ENCODE assay signal across 21 cellular contexts in genomic region chr5:147397616-147398015, GRCh38.
DNase-seq lines count a peak whose midpoint lies in the region; ATAC-seq, FAIRE-seq and TF ChIP-seq lines count a peak whose summit lies in the region.
"Had no signal": no experiment of that assay in that cellular context is flagged by ENCODE, and none has a peak within 500 bp of the region (broad histone marks: within the 10 kb centered on the region; RNA-seq: fewer than 3 reads in every experiment).

No MANE protein-coding gene starts in this region.

- POLR2A ChIA-PET in K562 (lab: Yijun Ruan, JAX), result no interaction called here

- H3K4me1 Mint-ChIP-seq in activated T-helper 2 cell treated with anti-CD3 and anti-CD28 coated beads, Interferon-gamma antibody, Interleukin-2, Interleukin-4, amounts not matched to agents 10 μg/mL and 5 μg/mL and 100 μg/mL, durations not matched to agents 14 hours and 24 hours and 36 hours (ENCODE audit: low read depth), result no peaks in the 10 kb centered on the region
- H3K4me1 Mint-ChIP-seq: activated naive CD8-positive, alpha-beta T cell treated with anti-CD3 and anti-CD28 coated beads, Interleukin-2, amount 50 U/mL, for 24 hours; central memory CD8-positive, alpha-beta T cell; naive thymus-derived CD8-positive, alpha-beta T cell; stimulated activated naive CD8-positive, alpha-beta T cell treated with anti-CD3 and anti-CD28 coated beads, Interleukin-15, amount 100 ng/mL, for 72 hours had no signal

- H3K36me3 ChIP-seq in cardiac muscle cell (peaks cover 34% of the 10 kb centered on the region), MM.1S (replicated peaks; ENCODE audit: insufficient read depth, low read length) (no peaks in the 10 kb centered on the region), K562 (ENCODE audit: control insufficient read depth, insufficient read depth, low read length) (no peaks in the 10 kb centered on the region), osteoblast (ENCODE audit: insufficient read depth, low read length) (peaks cover 39% of the 10 kb centered on the region), tibial artery (peaks cover 68 to 87% (median 78%) of the 10 kb centered on the region in 3 donors)
- H3K36me3 ChIP-seq: uterus had no signal

- no peak overlapping the region for H3K4me3 ChIP-seq in cardiac muscle cell
- H3K4me3 ChIP-seq in MM.1S (ENCODE audit: low read length), result no peak overlapping the region
- no peak overlapping the region for H3K4me3 ChIP-seq in K562
- no peak overlapping the region for H3K4me3 ChIP-seq in osteoblast (ENCODE audit: insufficient read depth, low read length)
- H3K4me3 ChIP-seq in tibial artery, result no peak overlapping the region
- H3K4me3 ChIP-seq: gastroesophageal sphincter, GM23248, lower lobe of right lung, SK-N-MC, uterus had no signal

- H3K27ac Mint-ChIP-seq in activated T-helper 2 cell treated with anti-CD3 and anti-CD28 coated beads, Interferon-gamma antibody, Interleukin-2, Interleukin-4, amounts not matched to agents 10 μg/mL and 5 μg/mL and 100 μg/mL, durations not matched to agents 14 hours and 24 hours and 36 hours, result no peak overlapping the region
- H3K27ac Mint-ChIP-seq: activated CD8-positive, alpha-beta T cell treated with anti-CD3 and anti-CD28 coated beads for 36 hours; activated naive CD8-positive, alpha-beta T cell treated with anti-CD3 and anti-CD28 coated beads, Interleukin-2, amount 50 U/mL, for 24 hours; naive thymus-derived CD8-positive, alpha-beta T cell; stimulated activated naive CD8-positive, alpha-beta T cell treated with anti-CD3 and anti-CD28 coated beads, Interleukin-15, amount 100 ng/mL, for 72 hours had no signal

- BruUV-seq in K562 (replicated peaks; lab: Mats Ljungman, UMichigan), result no TSS peak

- ATAC-seq in Right ventricle myocardium inferior (no peak), K562 (no peak), HG03280 (IDR thresholded peaks at IDR 0.05; ENCODE audit: unreplicated experiment) (no peak)
- ATAC-seq: activated CD8-positive, alpha-beta T cell treated with anti-CD3 and anti-CD28 coated beads for 36 hours; activated naive CD8-positive, alpha-beta T cell treated with anti-CD3 and anti-CD28 coated beads, Interleukin-2, amount 50 U/mL, for 24 hours; gastroesophageal sphincter; lower lobe of right lung; naive thymus-derived CD8-positive, alpha-beta T cell; stimulated activated naive CD8-positive, alpha-beta T cell treated with anti-CD3 and anti-CD28 coated beads, Interleukin-15, amount 100 ng/mL, for 72 hours had no signal

- no peaks in the 10 kb centered on the region for H3K36me3 Mint-ChIP-seq in activated T-helper 2 cell treated with anti-CD3 and anti-CD28 coated beads, Interferon-gamma antibody, Interleukin-2, Interleukin-4, amounts not matched to agents 10 μg/mL and 5 μg/mL and 100 μg/mL, durations not matched to agents 14 hours and 24 hours and 36 hours (ENCODE audit: low read depth)
- H3K36me3 Mint-ChIP-seq: naive thymus-derived CD8-positive, alpha-beta T cell had no signal

- H2AFZ ChIP-seq in MM.1S (ENCODE audit: low read length) (no peak overlapping the region), K562 (ENCODE audit: low read depth, low read length) (no peak overlapping the region), osteoblast (ENCODE audit: low read length) (no peak overlapping the region)
- H2AFZ ChIP-seq: GM23248 had no signal

- TF ChIP-seq RAD21 in K562 (CRISPR knock-in tag; conservative IDR thresholded peaks at IDR 0.05 in 1 of 2, IDR thresholded peaks at IDR 0.05 in 1 of 2), result no peak

- no peaks in the 10 kb centered on the region for H3K9me3 Mint-ChIP-seq in activated T-helper 2 cell treated with anti-CD3 and anti-CD28 coated beads, Interferon-gamma antibody, Interleukin-2, Interleukin-4, amounts not matched to agents 10 μg/mL and 5 μg/mL and 100 μg/mL, durations not matched to agents 14 hours and 24 hours and 36 hours
- H3K9me3 Mint-ChIP-seq: activated CD8-positive, alpha-beta T cell treated with anti-CD3 and anti-CD28 coated beads for 36 hours; central memory CD8-positive, alpha-beta T cell; naive thymus-derived CD8-positive, alpha-beta T cell; stimulated activated naive CD8-positive, alpha-beta T cell treated with anti-CD3 and anti-CD28 coated beads, Interleukin-15, amount 100 ng/mL, for 72 hours had no signal

- H3K9me3 ChIP-seq in cardiac muscle cell (ENCODE audit: low read depth) (no peaks in the 10 kb centered on the region), MM.1S (replicated peaks; ENCODE audit: insufficient read depth, low read length) (no peaks in the 10 kb centered on the region), K562 (replicated peaks; ENCODE audit: control insufficient read depth, insufficient read depth, low read depth, low read length) (no peaks in the 10 kb centered on the region), osteoblast (ENCODE audit: low read depth, low read length) (no peaks in the 10 kb centered on the region), tibial artery (no peaks in the 10 kb centered on the region)
- H3K9me3 ChIP-seq: gastroesophageal sphincter, lower lobe of right lung, uterus had no signal

- no peaks in the 10 kb centered on the region for H3K27me3 Mint-ChIP-seq in activated T-helper 2 cell treated with anti-CD3 and anti-CD28 coated beads, Interferon-gamma antibody, Interleukin-2, Interleukin-4, amounts not matched to agents 10 μg/mL and 5 μg/mL and 100 μg/mL, durations not matched to agents 14 hours and 24 hours and 36 hours (ENCODE audit: low read depth)
- H3K27me3 Mint-ChIP-seq: activated CD8-positive, alpha-beta T cell treated with anti-CD3 and anti-CD28 coated beads for 36 hours; activated naive CD8-positive, alpha-beta T cell treated with anti-CD3 and anti-CD28 coated beads, Interleukin-2, amount 50 U/mL, for 24 hours; stimulated activated naive CD8-positive, alpha-beta T cell treated with anti-CD3 and anti-CD28 coated beads, Interleukin-15, amount 100 ng/mL, for 72 hours had no signal

- TF ChIP-seq CTCF in cardiac muscle cell (IDR thresholded peaks at IDR 0.05; ENCODE audit: low read depth, low read length) (peak; percentile 3), MM.1S (IDR thresholded peaks at IDR 0.05; ENCODE audit: low read length) (0 out of 2 replicates have a peak, but pooled peaks have one; percentile 4), K562 (IDR thresholded peaks at IDR 0.05 in 2 of 3, conservative IDR thresholded peaks at IDR 0.05 in 1 of 3; ENCODE audit: insufficient read depth in 2 of 3, low read depth in 1 of 3, low read length in 3 of 3) (0 out of 6 replicates have a peak, but pooled peaks of 1 of the 3 experiments have one; percentile 26), osteoblast (IDR thresholded peaks at IDR 0.05; ENCODE audit: extremely low read depth, low read depth, low read length) (no peak), tibial artery (IDR thresholded peaks at IDR 0.05) (no peak)

- intact Hi-C loops in Right ventricle myocardium inferior (cut with DNase I) (no loop called here), K562 (cut with micrococcal nuclease) (loop anchor here (10.0 kb wide), 1 partner anchor 173 kb away; no protein-coding TSS in a partner anchor), tibial artery (cut with DNase I; ENCODE audit: low total_unique reads) (loop anchor here (10.0 kb wide), 1 partner anchor 163 kb away; the partner anchor contains the start of gene STK32A)
- intact Hi-C loops in activated T-helper 2 cell treated with anti-CD3 and anti-CD28 coated beads, Interferon-gamma antibody, Interleukin-2, Interleukin-4, amounts not matched to agents 10 μg/mL and 5 μg/mL and 100 μg/mL, durations not matched to agents 14 hours and 24 hours and 36 hours (cut with micrococcal nuclease), result no loop called here

- no peak for TF ChIP-seq POLR2A in K562 (conservative IDR thresholded peaks at IDR 0.05)

- H3K79me2 ChIP-seq in MM.1S (ENCODE audit: low read length) (no peaks in the 10 kb centered on the region), K562 (ENCODE audit: control insufficient read depth, insufficient read depth, low read length) (no peaks in the 10 kb centered on the region), osteoblast (ENCODE audit: insufficient read depth, low read length) (no peaks in the 10 kb centered on the region)

- H3K27ac ChIP-seq in cardiac muscle cell (peak overlapping the region; percentile 41), MM.1S (ENCODE audit: low read length) (no peak overlapping the region), K562 (ENCODE audit: extremely low read depth, low read depth, low read length) (no peak overlapping the region), osteoblast (ENCODE audit: low read depth, low read length) (no peak overlapping the region), tibial artery (no peak overlapping the region)
- H3K27ac ChIP-seq: GM23248, lower lobe of right lung, SK-N-MC, uterus had no signal

- DNase-seq in cardiac muscle cell (ENCODE audit: low read depth in 1 of 2, low spot score in 1 of 2) (no peak), Right ventricle myocardium inferior (ENCODE audit: missing footprints) (no peak), MM.1S (no peak), K562 (ENCODE audit: extremely low read depth in 1 of 4, low spot score in 3 of 4) (peak in 1 of 4 experiments; percentile 6), osteoblast (ENCODE audit: insufficient read length, low spot score, missing footprints) (peak; percentile 9), tibial artery (no peak)
- DNase-seq in activated T-helper 2 cell treated with anti-CD3 and anti-CD28 coated beads, Interferon-gamma antibody, Interleukin-2, Interleukin-4, amounts not matched to agents 10 μg/mL and 5 μg/mL and 100 μg/mL, durations not matched to agents 14 hours and 24 hours and 36 hours (ENCODE audit: low spot score), result no peak
- DNase-seq: activated CD8-positive, alpha-beta T cell treated with anti-CD3 and anti-CD28 coated beads for 36 hours; activated naive CD8-positive, alpha-beta T cell treated with anti-CD3 and anti-CD28 coated beads, Interleukin-2, amount 50 U/mL, for 24 hours; GM23248; lower lobe of right lung; naive thymus-derived CD8-positive, alpha-beta T cell; NCI-H1436; NCI-H345; stimulated activated naive CD8-positive, alpha-beta T cell treated with anti-CD3 and anti-CD28 coated beads, Interleukin-15, amount 100 ng/mL, for 72 hours; uterus had no signal

- H3K4me2 ChIP-seq in MM.1S (ENCODE audit: low read depth, low read length), result no peak overlapping the region
- no peak overlapping the region for H3K4me2 ChIP-seq in K562 (ENCODE audit: insufficient read depth, low read length)
- no peak overlapping the region for H3K4me2 ChIP-seq in osteoblast (ENCODE audit: insufficient read depth, low read length)

- no peaks in the 10 kb centered on the region for H3K9me2 ChIP-seq in MM.1S (replicated peaks; ENCODE audit: insufficient read depth, low read length)

- CTCF ChIA-PET in K562 (lab: Yijun Ruan, JAX; ENCODE audit: low intra/inter-chr PET ratio), result no interaction called here

- FAIRE-seq in K562 (lab: Jason Lieb, UNC), result no peak
- FAIRE-seq: endometrium had no signal

- H4K20me1 ChIP-seq in MM.1S (ENCODE audit: insufficient read depth, low read length), result no peaks in the 10 kb centered on the region
- no peaks in the 10 kb centered on the region for H4K20me1 ChIP-seq in K562 (replicated peaks; ENCODE audit: control insufficient read depth, insufficient read depth, low read length)
- H4K20me1 ChIP-seq in osteoblast (ENCODE audit: insufficient read depth, low read length), result no peaks in the 10 kb centered on the region

- H3K9me1 ChIP-seq in K562 (ENCODE audit: control insufficient read depth, insufficient read depth, low read length), result no peaks in the 10 kb centered on the region

- under 1% methylated on average over 11 of the region's 11 CpGs for WGBS in K562 (ENCODE audit: insufficient coverage, low coverage, missing lambda C conversion rate)

- H3K4me1 ChIP-seq in cardiac muscle cell (ENCODE audit: low read depth), result peaks cover 29% of the 10 kb centered on the region
- H3K4me1 ChIP-seq in MM.1S (ENCODE audit: low read length), result no peaks in the 10 kb centered on the region
- H3K4me1 ChIP-seq in K562 (replicated peaks in 1 of 2; ENCODE audit: control insufficient read depth in 2 of 2, insufficient read depth in 2 of 2, low read length in 2 of 2), result no peaks in the 10 kb centered on the region
- H3K4me1 ChIP-seq in osteoblast (ENCODE audit: insufficient read depth, low read length), result peaks cover 15% of the 10 kb centered on the region
- peaks cover 0 to 2% (median under 1%) of the 10 kb centered on the region in 4 donors for H3K4me1 ChIP-seq in tibial artery

- H3F3A ChIP-seq in MM.1S (ENCODE audit: insufficient read depth, low read length), result no peaks in the 10 kb centered on the region

- H3K27me3 ChIP-seq in cardiac muscle cell (no peaks in the 10 kb centered on the region), MM.1S (replicated peaks; ENCODE audit: insufficient read depth, low read length) (no peaks in the 10 kb centered on the region), K562 (ENCODE audit: control insufficient read depth in 2 of 2, insufficient read depth in 2 of 2, low read length in 2 of 2) (no peaks in the 10 kb centered on the region), osteoblast (ENCODE audit: insufficient read depth, low read length) (no peaks in the 10 kb centered on the region), tibial artery (no peaks in the 10 kb centered on the region)
- H3K27me3 ChIP-seq: gastroesophageal sphincter, uterus had no signal

- no peak overlapping the region for H3K4me3 Mint-ChIP-seq in activated T-helper 2 cell treated with anti-CD3 and anti-CD28 coated beads, Interferon-gamma antibody, Interleukin-2, Interleukin-4, amounts not matched to agents 10 μg/mL and 5 μg/mL and 100 μg/mL, durations not matched to agents 14 hours and 24 hours and 36 hours (ENCODE audit: low read depth)
- H3K4me3 Mint-ChIP-seq: activated CD8-positive, alpha-beta T cell treated with anti-CD3 and anti-CD28 coated beads for 36 hours; activated naive CD8-positive, alpha-beta T cell treated with anti-CD3 and anti-CD28 coated beads, Interleukin-2, amount 50 U/mL, for 24 hours; central memory CD8-positive, alpha-beta T cell; naive thymus-derived CD8-positive, alpha-beta T cell; stimulated activated naive CD8-positive, alpha-beta T cell treated with anti-CD3 and anti-CD28 coated beads, Interleukin-15, amount 100 ng/mL, for 72 hours had no signal

- no peak overlapping the region for H3K9ac ChIP-seq in MM.1S (ENCODE audit: low read length)
- H3K9ac ChIP-seq in K562 (ENCODE audit: insufficient read depth in 1 of 2, low read depth in 2 of 2, low read length in 2 of 2), result no peak overlapping the region
- H3K9ac ChIP-seq: GM23248 had no signal

- in situ Hi-C loops in K562 (cut with MboI), result no loop called here

- TF ChIP-seq EP300 in K562 (IDR thresholded peaks at IDR 0.05; ENCODE audit: low read length), result no peak

Comparison
In these comparisons a context has a peak if more than half of its experiments do, and no peak if none do; other contexts are left out.
1. CTCF ChIP-seq: peak in cardiac muscle cell (single experiment) and MM.1S (single experiment); none in osteoblast (single experiment) and tibial artery (0 of 2).
2. intact Hi-C loops: an anchor here in K562 (10.0 kb wide) and tibial artery (10.0 kb wide); none called in Right ventricle myocardium inferior and activated T-helper 2 cell treated with anti-CD3 and anti-CD28 coated beads, Interferon-gamma antibody, Interleukin-2, Interleukin-4, amounts not matched to agents 10 μg/mL and 5 μg/mL and 100 μg/mL, durations not matched to agents 14 hours and 24 hours and 36 hours.